12 cellular contexts compared by ENCODE assay signal in genomic region chr5:67089200-67089725, GRCh38.
DNase-seq lines count a peak whose midpoint lies in the region; ATAC-seq and TF ChIP-seq lines count a peak whose summit lies in the region.
"Had no signal": no experiment of that assay in that cellular context is flagged by ENCODE, and none has a peak within 500 bp of the region (broad histone marks: within the 10 kb centered on the region; RNA-seq: fewer than 3 reads in every experiment).

No MANE protein-coding gene starts in this region.

- H3K4me2 ChIP-seq in BLaER1 treated with 17β-estradiol and CSF1 and Interleukin-3, amounts not matched to agents 10 nM and 100 nM = peak overlapping the region in 7 of 11 experiments; percentile 2 to 40 (median 10); a peak in 5 of 22 replicates
- H3K4me2 ChIP-seq in IMR-90 (ENCODE audit: low read depth, low read length) (peak overlapping the region; percentile 1; the same call in 1 of the 2 replicates), OCI-LY7 (ENCODE audit: low read length) (no peak overlapping the region)

- no peaks in the 10 kb centered on the region for H3K9me3 ChIP-seq in BLaER1 treated with 17β-estradiol and CSF1 and Interleukin-3, amounts not matched to agents 10 nM and 100 nM (replicated peaks in 1 of 11)
- no peaks in the 10 kb centered on the region for H3K9me3 ChIP-seq in IMR-90 (ENCODE audit: control insufficient read depth, insufficient read depth, low read length)
- no peaks in the 10 kb centered on the region for H3K9me3 ChIP-seq in OCI-LY7 (ENCODE audit: low read length)
- H3K9me3 ChIP-seq: body of pancreas had no signal

- no peaks in the 10 kb centered on the region for H3K79me2 ChIP-seq in OCI-LY7 (ENCODE audit: insufficient read depth, low read depth, low read length)

- H3K4ac ChIP-seq in IMR-90 (ENCODE audit: low read depth, low read length) = peak overlapping the region; percentile 21

- no peak for TF ChIP-seq RAD21 in IMR-90 (IDR thresholded peaks at IDR 0.05; ENCODE audit: low read length)

- H3K79me1 ChIP-seq in IMR-90 (ENCODE audit: low read depth in 1 of 2, low read length in 2 of 2) = peaks cover 3 to 22% of the 10 kb centered on the region in 2 experiments; a peak in 2 of 4 replicates

- ATAC-seq in IMR-90 (ENCODE audit: low read depth) (peak; percentile 71), HG03342 (IDR thresholded peaks at IDR 0.05; ENCODE audit: unreplicated experiment) (no peak)
- no peak for ATAC-seq in activated naive CD8-positive, alpha-beta T cell treated with anti-CD3 and anti-CD28 coated beads, Interleukin-2, amount 50 U/mL, for 24 hours
- ATAC-seq: body of pancreas had no signal

- H3K9ac ChIP-seq in BLaER1 treated with 17β-estradiol and CSF1 and Interleukin-3, amounts not matched to agents 10 nM and 100 nM = no peak overlapping the region
- no peak overlapping the region for H3K9ac ChIP-seq in IMR-90 (ENCODE audit: low read depth, low read length)

- H4K8ac ChIP-seq in IMR-90 (ENCODE audit: low read depth in 2 of 2, low read length in 2 of 2) = 0 out of 4 replicates have a peak overlapping the region, but pooled peaks of 1 of the 2 experiments have one; percentile 0

- dilution Hi-C loops in IMR-90 (cut with HindIII; ENCODE audit: low sequenced_read_pairs, unreplicated experiment) = no loop called here

- peaks cover 5% of the 10 kb centered on the region for H3K36me3 Mint-ChIP-seq in activated naive CD8-positive, alpha-beta T cell treated with anti-CD3 and anti-CD28 coated beads, Interleukin-2, amount 50 U/mL, for 24 hours (ENCODE audit: low read depth)

- no peak overlapping the region for H3K23ac ChIP-seq in IMR-90 (ENCODE audit: low read depth, low read length)

- no peak overlapping the region for H3K4me3 Mint-ChIP-seq in activated naive CD8-positive, alpha-beta T cell treated with anti-CD3 and anti-CD28 coated beads, Interleukin-2, amount 50 U/mL, for 24 hours
- H3K4me3 Mint-ChIP-seq: activated T-cell treated with anti-CD3 and anti-CD28 coated beads, Interleukin-2, amount 50 U/mL, for 24 hours had no signal

- H3K14ac ChIP-seq in IMR-90 (replicated peaks; ENCODE audit: low read depth, low read length) = peak overlapping the region; percentile 43

- CTCF ChIA-PET in IMR-90 (lab: Yijun Ruan, JAX) = interaction anchor here (0.9 kb wide), 1 partner anchor 128 kb away, joined by 3 read pairs; no protein-coding TSS in a partner anchor
- CTCF ChIA-PET in OCI-LY7 (lab: Charles Lee; ENCODE audit: unreplicated experiment) = no interaction called here

- no peak overlapping the region for H2BK15ac ChIP-seq in IMR-90 (ENCODE audit: low read depth, low read length)

- H2BK20ac ChIP-seq in IMR-90 (ENCODE audit: low read depth, low read length) = no peak overlapping the region

- no peaks in the 10 kb centered on the region for H3K27me3 Mint-ChIP-seq in activated naive CD8-positive, alpha-beta T cell treated with anti-CD3 and anti-CD28 coated beads, Interleukin-2, amount 50 U/mL, for 24 hours
- H3K27me3 Mint-ChIP-seq: activated T-cell treated with anti-CD3 and anti-CD28 coated beads, Interleukin-2, amount 50 U/mL, for 24 hours had no signal

- peak overlapping the region; percentile 2; the same call in 1 of the 2 replicates for H2BK120ac ChIP-seq in IMR-90 (ENCODE audit: low read depth, low read length)

- no peak overlapping the region for H3K4me3 ChIP-seq in BLaER1 treated with 17β-estradiol and CSF1 and Interleukin-3, amounts not matched to agents 10 nM and 100 nM
- no peak overlapping the region for H3K4me3 ChIP-seq in IMR-90 (ENCODE audit: insufficient read depth, low read depth, low read length)
- no peak overlapping the region for H3K4me3 ChIP-seq in OCI-LY7 (ENCODE audit: low read depth, low read length, poor library complexity, severe bottlenecking)
- H3K4me3 ChIP-seq: body of pancreas had no signal

- no peaks in the 10 kb centered on the region for H3K27me3 ChIP-seq in BLaER1 treated with 17β-estradiol and CSF1 and Interleukin-3, amounts not matched to agents 10 nM and 100 nM
- no peaks in the 10 kb centered on the region for H3K27me3 ChIP-seq in IMR-90 (ENCODE audit: control insufficient read depth, insufficient read depth, low read length)
- H3K27me3 ChIP-seq: body of pancreas had no signal

- H3K9me2 ChIP-seq in OCI-LY7 (ENCODE audit: insufficient read depth, low read length) = no peaks in the 10 kb centered on the region

- POLR2A ChIA-PET in IMR-90 (lab: Charles Lee; ENCODE audit: unreplicated experiment) = no interaction called here
- POLR2A ChIA-PET in OCI-LY7 (lab: Charles Lee) = interaction anchor here (0.5 kb wide), 1 partner anchor 1961 kb away, joined by 3 read pairs; no protein-coding TSS in a partner anchor

- no peak overlapping the region for H3K56ac ChIP-seq in IMR-90 (ENCODE audit: extremely low read depth, insufficient read depth, low read length)

- H2AK5ac ChIP-seq in IMR-90 (ENCODE audit: low read depth, low read length) = no peak overlapping the region

- no peaks in the 10 kb centered on the region for H4K20me1 ChIP-seq in BLaER1 treated with 17β-estradiol and CSF1 and Interleukin-3, amounts not matched to agents 10 nM and 100 nM
- H4K20me1 ChIP-seq in IMR-90 (ENCODE audit: insufficient read depth, low read length) (no peaks in the 10 kb centered on the region), OCI-LY7 (ENCODE audit: insufficient read depth, low read length) (no peaks in the 10 kb centered on the region)

- intact Hi-C loops in IMR-90 (cut with micrococcal nuclease) = no loop called here
- intact Hi-C loops in OCI-LY7 (cut with micrococcal nuclease; ENCODE audit: unreplicated experiment) = no loop called here

- peaks cover 8% of the 10 kb centered on the region for H3K9me1 ChIP-seq in IMR-90 (ENCODE audit: insufficient read depth, low read length)

- BruUV-seq in IMR-90 (replicated peaks; lab: Mats Ljungman, UMichigan) (no TSS peak), OCI-LY7 (replicated peaks; lab: Mats Ljungman, UMichigan) (no TSS peak)

- H3K4me1 ChIP-seq in BLaER1 treated with 17β-estradiol and CSF1 and Interleukin-3, amounts not matched to agents 10 nM and 100 nM = peaks cover 0 to 11% (median 9%) of the 10 kb centered on the region in 10 experiments; a peak in 13 of 20 replicates
- H3K4me1 ChIP-seq in IMR-90 (ENCODE audit: control insufficient read depth, insufficient read depth, low read length) (peaks cover 4% of the 10 kb centered on the region), OCI-LY7 (ENCODE audit: insufficient read depth, low read length, poor library complexity, severe bottlenecking) (no peaks in the 10 kb centered on the region)

- peak overlapping the region; percentile 29 for H2AFZ ChIP-seq in IMR-90 (replicated peaks; ENCODE audit: low read length, poor library complexity)
- no peak overlapping the region for H2AFZ ChIP-seq in OCI-LY7 (ENCODE audit: low read length)

- H3K36me3 ChIP-seq in BLaER1 treated with 17β-estradiol and CSF1 and Interleukin-3, amounts not matched to agents 10 nM and 100 nM = peaks cover 0 to 4% (median 0%) of the 10 kb centered on the region in 11 experiments; a peak in 3 of 22 replicates
- peaks cover 3% of the 10 kb centered on the region; the same call in 1 of the 2 replicates for H3K36me3 ChIP-seq in IMR-90 (ENCODE audit: control insufficient read depth, insufficient read depth, low read length)
- no peaks in the 10 kb centered on the region for H3K36me3 ChIP-seq in OCI-LY7 (ENCODE audit: insufficient read depth, low read length)

- H3K27ac Mint-ChIP-seq in activated naive CD8-positive, alpha-beta T cell treated with anti-CD3 and anti-CD28 coated beads, Interleukin-2, amount 50 U/mL, for 24 hours = no peak overlapping the region
- H3K27ac Mint-ChIP-seq: activated T-cell treated with anti-CD3 and anti-CD28 coated beads, Interleukin-2, amount 50 U/mL, for 24 hours had no signal

- peak overlapping the region; percentile 0 for H2BK5ac ChIP-seq in IMR-90 (ENCODE audit: low read depth, low read length, poor library complexity, severe bottlenecking)

- no peaks in the 10 kb centered on the region for H3K9me3 Mint-ChIP-seq in activated naive CD8-positive, alpha-beta T cell treated with anti-CD3 and anti-CD28 coated beads, Interleukin-2, amount 50 U/mL, for 24 hours
- H3K9me3 Mint-ChIP-seq: activated T-cell treated with anti-CD3 and anti-CD28 coated beads, Interleukin-2, amount 50 U/mL, for 24 hours had no signal

- no CpG with 5 or more reads among the region's 4 CpGs for WGBS in IMR-90 (ENCODE audit: extremely low coverage in 2 of 2, insufficient read length in 1 of 2), 2 experiments

- H4K91ac ChIP-seq in IMR-90 (ENCODE audit: insufficient read depth, low read depth, low read length) = peak overlapping the region; percentile 26; the same call in 1 of the 2 replicates

- no peak overlapping the region for H4K5ac ChIP-seq in IMR-90 (ENCODE audit: low read depth, low read length)

- in situ Hi-C loops in IMR-90 (cut with MboI; ENCODE audit: low sequenced_read_pairs) = no loop called here

- peak; percentile 65 for DNase-seq in IMR-90
- DNase-seq in cerebellum (ENCODE audit: low spot score) = peak; percentile 2
- peak; percentile 16 for DNase-seq in midbrain (lab: John Stamatoyannopoulos, UW)
- no peak for DNase-seq in activated naive CD8-positive, alpha-beta T cell treated with anti-CD3 and anti-CD28 coated beads, Interleukin-2, amount 50 U/mL, for 24 hours
- DNase-seq in stimulated activated naive CD4-positive, alpha-beta T cell treated with Interleukin-2 at 50 U/mL for 16 hours (lab: John Stamatoyannopoulos, UW) = no peak
- no peak for DNase-seq in OCI-LY7 (ENCODE audit: low spot score)
- DNase-seq: activated T-cell treated with anti-CD3 and anti-CD28 coated beads, Interleukin-2, amount 50 U/mL, for 24 hours; body of pancreas; OCI-M1 had no signal

- TF ChIP-seq POLR2A in IMR-90 (IDR thresholded peaks at IDR 0.05; ENCODE audit: low read depth, low read length) = no peak

- no peak overlapping the region for H2AK9ac ChIP-seq in IMR-90 (replicated peaks; ENCODE audit: low read depth, low read length, poor library complexity)

- no peak overlapping the region for H3K18ac ChIP-seq in IMR-90 (ENCODE audit: low read depth, low read length)

- H3K27ac ChIP-seq in BLaER1 treated with 17β-estradiol and CSF1 and Interleukin-3, amounts not matched to agents 10 nM and 100 nM = no peak overlapping the region
- H3K27ac ChIP-seq in IMR-90 (ENCODE audit: insufficient read depth, low read length) (no peak overlapping the region; the same call in 1 of the 2 replicates), OCI-LY7 (ENCODE audit: low read depth, low read length, poor library complexity, severe bottlenecking) (no peak overlapping the region)
- H3K27ac ChIP-seq: body of pancreas, HL-60 had no signal

- H3K4me1 Mint-ChIP-seq in activated naive CD8-positive, alpha-beta T cell treated with anti-CD3 and anti-CD28 coated beads, Interleukin-2, amount 50 U/mL, for 24 hours = peaks cover 4% of the 10 kb centered on the region

- no peak for TF ChIP-seq CTCF in IMR-90 (conservative IDR thresholded peaks at IDR 0.05; ENCODE audit: low read depth, low read length)
- no peak for TF ChIP-seq CTCF in OCI-LY7 (conservative IDR thresholded peaks at IDR 0.05; ENCODE audit: low read length)

TF ChIP-seq in IMR-90, 13 proteins besides CTCF, POLR2A, EP300 and RAD21:
- TF ChIP-seq CEBPB (IDR thresholded peaks at IDR 0.05; ENCODE audit: low read depth, low read length) (peak; percentile 31; the same call in 1 of the 2 replicates), MAZ (IDR thresholded peaks at IDR 0.05; ENCODE audit: borderline replicate concordance, low read depth, low read length) (no peak), NFE2L2 (IDR thresholded peaks at IDR 0.05; ENCODE audit: low read depth, low read length) (no peak)

Comparison
In these comparisons a context has a peak if more than half of its experiments do, and no peak if none do; other contexts are left out.
1. DNase-seq: peak in IMR-90 (single experiment), cerebellum (single experiment) and midbrain (single experiment); none in activated naive CD8-positive, alpha-beta T cell treated with anti-CD3 and anti-CD28 coated beads, Interleukin-2, amount 50 U/mL, for 24 hours (single experiment), stimulated activated naive CD4-positive, alpha-beta T cell treated with Interleukin-2 at 50 U/mL for 16 hours (single experiment) and OCI-LY7 (single experiment).